ENCODE assay signal across 1 cellular context in genomic region chr5:150449491-150450339, GRCh38.
TF ChIP-seq lines count a peak whose summit lies in the region.

Gene RPS14, minus strand, starts transcription at chr5:150449739. Its CDS starts 2,006 bp downstream, at chr5:150447733.

TF ChIP-seq in K562, 482 proteins besides CTCF, POLR2A, EP300 and RAD21 (continued from another document and continues in another):
- TF ChIP-seq EHMT2 (IDR thresholded peaks at IDR 0.05) (peak; percentile 95), ZKSCAN1 (IDR thresholded peaks at IDR 0.05; ENCODE audit: low read depth, low read length) (peak; percentile 50; the same call in 1 of the 2 replicates), ESRRA (IDR thresholded peaks at IDR 0.05; ENCODE audit: borderline replicate concordance, low read depth) (peak; percentile 94), PRPF4 (IDR thresholded peaks at IDR 0.05; ENCODE audit: insufficient read depth, low read depth, low read length, poor library complexity, severe bottlenecking) (peak; percentile 82), IRF9 (tag; IDR thresholded peaks at IDR 0.05) (peak; percentile 50; the same call in 1 of the 2 replicates), FOSL1 (tag; conservative IDR thresholded peaks at IDR 0.05) (peak; percentile 55), NFRKB (IDR thresholded peaks at IDR 0.05; ENCODE audit: low read depth) (peak; percentile 98), MLX (CRISPR knock-in tag; conservative IDR thresholded peaks at IDR 0.05) (peak in 1 of 2 experiments; percentile 89; a peak in 1 of 4 replicates), ATF1 (CRISPR knock-in tag; IDR thresholded peaks at IDR 0.05) (no peak), ATF1 (tag; IDR thresholded peaks at IDR 0.05) (peak; percentile 95), EWSR1 (IDR thresholded peaks at IDR 0.05; ENCODE audit: borderline replicate concordance, low read depth, partially characterized antibody) (no peak), NONO (IDR thresholded peaks at IDR 0.05; ENCODE audit: low read depth in 2 of 2, low read length in 1 of 2) (peak in 1 of 2 experiments; percentile 9; a peak in 1 of 4 replicates), ATF6 (CRISPR knock-in tag; IDR thresholded peaks at IDR 0.05) (peak; percentile 92), CBFA2T2 (conservative IDR thresholded peaks at IDR 0.05) (peak; percentile 22; the same call in 1 of the 2 replicates), GABPA (tag; conservative IDR thresholded peaks at IDR 0.05; ENCODE audit: low read depth) (peak; percentile 99), MYBL2 (IDR thresholded peaks at IDR 0.05; ENCODE audit: low read depth) (no peak), MYBL2 (CRISPR knock-in tag; IDR thresholded peaks at IDR 0.05; ENCODE audit: borderline replicate concordance) (no peak), FOXM1 (IDR thresholded peaks at IDR 0.05; ENCODE audit: low read depth) (no peak; the same call in none of the 2 replicates), FOXM1 (CRISPR knock-in tag; IDR thresholded peaks at IDR 0.05; ENCODE audit: low read depth) (peak; percentile 71; the same call in 1 of the 2 replicates), HDAC8 (tag; IDR thresholded peaks at IDR 0.05) (peak; percentile 89), AFF4 (CRISPR knock-in tag; IDR thresholded peaks at IDR 0.05) (peak; percentile 95), ETV5 (CRISPR knock-in tag; IDR thresholded peaks at IDR 0.05; ENCODE audit: low read depth) (peak; percentile 95), YY1 (IDR thresholded peaks at IDR 0.05; ENCODE audit: borderline replicate concordance in 1 of 3, control insufficient read depth in 1 of 3, extremely low read depth in 1 of 3, insufficient read depth in 3 of 3, insufficient read length in 1 of 3, insufficient replicate concordance in 2 of 3, low read depth in 1 of 3, low read length in 2 of 3) (peak; percentile 79 to 95 (median 91)), DMBX1 (CRISPR knock-in tag; IDR thresholded peaks at IDR 0.05; ENCODE audit: borderline replicate concordance) (peak; percentile 82; the same call in 1 of the 2 replicates), MGA (IDR thresholded peaks at IDR 0.05) (peak; percentile 39; the same call in 1 of the 2 replicates), SREBF1 (IDR thresholded peaks at IDR 0.05; ENCODE audit: borderline replicate concordance, low read depth, low read length) (peak; percentile 74; the same call in 1 of the 2 replicates), RBM25 (IDR thresholded peaks at IDR 0.05; ENCODE audit: low read depth, low read length, severe bottlenecking) (peak; percentile 63), ADNP (tag; IDR thresholded peaks at IDR 0.05) (peak; percentile 98), TARDBP (IDR thresholded peaks at IDR 0.05) (peak; percentile 65; the same call in 1 of the 2 replicates), GATAD2A (IDR thresholded peaks at IDR 0.05) (0 out of 2 replicates have a peak, but pooled peaks have one; percentile 39), KLF16 (IDR thresholded peaks at IDR 0.05) (peak; percentile 55), PREB (CRISPR knock-in tag; IDR thresholded peaks at IDR 0.05) (peak; percentile 83; the same call in 1 of the 2 replicates), L3MBTL2 (IDR thresholded peaks at IDR 0.05) (peak; percentile 65; the same call in 1 of the 2 replicates), CTBP1 (IDR thresholded peaks at IDR 0.05; ENCODE audit: borderline replicate concordance) (peak; percentile 83)
